8 cellular contexts compared by ENCODE assay signal in genomic region chr3:141561426-141562034, GRCh38.
A peak's percentile ranks its signal among the peaks of the same experiment; 100 is the strongest.
DNase-seq lines count a peak whose midpoint lies in the region; ATAC-seq and TF ChIP-seq lines count a peak whose summit lies in the region.

No MANE protein-coding gene starts in this region.

- no peak overlapping the region for H3K27ac ChIP-seq in CD4-positive, alpha-beta T cell (ENCODE audit: low read depth, low read length)

- CTCF ChIA-PET in CD4-positive, alpha-beta T cell (lab: Charles Lee), result interaction anchor here (0.8 to 6.3 kb wide), 16 partner anchors 8 to 809 kb away, joined by 3 to 84 read pairs (median 4); partner anchors contain the start of gene RASA2

- POLR2A ChIA-PET in CD4-positive, alpha-beta T cell (lab: Charles Lee), result interaction anchor here (1.0 to 2.7 kb wide), 9 partner anchors 31 to 250 kb away, joined by 3 to 25 read pairs (median 6); no protein-coding TSS in a partner anchor

- H3K9me3 Mint-ChIP-seq in CD4-positive, alpha-beta T cell, result no peaks in the 10 kb centered on the region
- peaks cover 2% of the 10 kb centered on the region for H3K9me3 Mint-ChIP-seq in activated T-cell treated with anti-CD3 and anti-CD28 coated beads, Interleukin-2, amount 50 U/mL, for 24 hours
- H3K9me3 Mint-ChIP-seq in glutamatergic neuron (ENCODE audit: unreplicated experiment), result no peaks in the 10 kb centered on the region

- H3K36me3 Mint-ChIP-seq in CD4-positive, alpha-beta T cell (ENCODE audit: low read depth), result peaks cover 56% of the 10 kb centered on the region
- H3K36me3 Mint-ChIP-seq in activated T-cell treated with anti-CD3 and anti-CD28 coated beads, Interleukin-2, amount 50 U/mL, for 24 hours (ENCODE audit: low read depth), result peaks cover 60% of the 10 kb centered on the region
- no peaks in the 10 kb centered on the region for H3K36me3 Mint-ChIP-seq in glutamatergic neuron (ENCODE audit: unreplicated experiment)

- peak overlapping the region; percentile 67 for H3K27ac Mint-ChIP-seq in CD4-positive, alpha-beta T cell
- peak overlapping the region; percentile 66 for H3K27ac Mint-ChIP-seq in activated T-cell treated with anti-CD3 and anti-CD28 coated beads, Interleukin-2, amount 50 U/mL, for 24 hours
- no peak overlapping the region for H3K27ac Mint-ChIP-seq in glutamatergic neuron (ENCODE audit: unreplicated experiment)

- DNase-seq in CD4-positive, alpha-beta T cell, result peak in 5 of 10 experiments; percentile 14 to 39 (median 17)
- DNase-seq in GM13976 (ENCODE audit: low spot score), result peak; percentile 33
- peak; percentile 9 for DNase-seq in NCI-H345 treated with DMSO at 0.1 percent for 48 hours (lab: John Stamatoyannopoulos, UW; ENCODE audit: unreplicated experiment)
- no peak for DNase-seq in activated T-cell treated with anti-CD3 and anti-CD28 coated beads, Interleukin-2, amount 50 U/mL, for 24 hours
- DNase-seq in glutamatergic neuron, result no peak
- peak; percentile 13 for DNase-seq in retina

- H3K27me3 Mint-ChIP-seq in CD4-positive, alpha-beta T cell, result no peaks in the 10 kb centered on the region
- no peaks in the 10 kb centered on the region for H3K27me3 Mint-ChIP-seq in activated T-cell treated with anti-CD3 and anti-CD28 coated beads, Interleukin-2, amount 50 U/mL, for 24 hours
- H3K27me3 Mint-ChIP-seq in glutamatergic neuron (ENCODE audit: unreplicated experiment), result no peaks in the 10 kb centered on the region

- no peaks in the 10 kb centered on the region for H3K9me3 ChIP-seq in CD4-positive, alpha-beta T cell (ENCODE audit: control insufficient read depth, low read length)

- peak; percentile 60 for ATAC-seq in CD4-positive, alpha-beta T cell (ENCODE audit: poor library complexity)
- no peak for ATAC-seq in GM21737 (IDR thresholded peaks at IDR 0.05; ENCODE audit: unreplicated experiment)
- no peak for ATAC-seq in HG02973 (IDR thresholded peaks at IDR 0.05; ENCODE audit: unreplicated experiment)

- no peaks in the 10 kb centered on the region for H3K27me3 ChIP-seq in CD4-positive, alpha-beta T cell (ENCODE audit: control insufficient read depth, insufficient read depth, low read length)

- H3K4me3 Mint-ChIP-seq in CD4-positive, alpha-beta T cell, result peak overlapping the region; percentile 55
- no peak overlapping the region for H3K4me3 Mint-ChIP-seq in activated T-cell treated with anti-CD3 and anti-CD28 coated beads, Interleukin-2, amount 50 U/mL, for 24 hours
- H3K4me3 Mint-ChIP-seq in glutamatergic neuron (ENCODE audit: unreplicated experiment), result no peak overlapping the region

- TF ChIP-seq CTCF in CD4-positive, alpha-beta T cell (IDR thresholded peaks at IDR 0.05), result peak; percentile 98
- TF ChIP-seq CTCF in GM13976 (IDR thresholded peaks at IDR 0.05; ENCODE audit: borderline replicate concordance, control extremely low read depth, extremely low read depth, insufficient read depth, missing control alignments) (peak; percentile 80), glutamatergic neuron (IDR thresholded peaks at IDR 0.05; ENCODE audit: partially characterized antibody, unreplicated experiment) (peak; percentile 88)

- intact Hi-C loops in CD4-positive, alpha-beta T cell (cut with DNase I, micrococcal nuclease), result loop anchor here (1.0 to 5.0 kb wide), 4 partner anchors 87 to 249 kb away; no protein-coding TSS in a partner anchor

- in situ Hi-C loops in GM13976 (cut with MboI; ENCODE audit: low sequenced_read_pairs, unreplicated experiment), result no loop called here

- peaks cover 40% of the 10 kb centered on the region for H3K4me1 Mint-ChIP-seq in CD4-positive, alpha-beta T cell (ENCODE audit: low read depth)
- peaks cover 35% of the 10 kb centered on the region for H3K4me1 Mint-ChIP-seq in activated T-cell treated with anti-CD3 and anti-CD28 coated beads, Interleukin-2, amount 50 U/mL, for 24 hours (ENCODE audit: low read depth)
- H3K4me1 Mint-ChIP-seq in glutamatergic neuron (ENCODE audit: low read depth, unreplicated experiment), result no peaks in the 10 kb centered on the region

Comparison
In these comparisons a context has a peak if more than half of its experiments do, and no peak if none do; other contexts are left out.
1. DNase-seq: peak in GM13976 (single experiment), NCI-H345 treated with DMSO at 0.1 percent for 48 hours (single experiment) and retina (single experiment); none in activated T-cell treated with anti-CD3 and anti-CD28 coated beads, Interleukin-2, amount 50 U/mL, for 24 hours (single experiment) and glutamatergic neuron (single experiment).
2. Peak in every context shown above with its lines, with median percentiles within 50 percentile points of each other: CTCF ChIP-seq.